8 cellular contexts compared by ENCODE assay signal in genomic region chr1:156193488-156194299, GRCh38. TPM values are rescaled to one million over a fixed set of nuclear protein-coding genes. Genes with fewer than 3 reads are reported as not detected.
A peak's percentile ranks its signal among the peaks of the same experiment; 100 is the strongest.
DNase-seq lines count a peak whose midpoint lies in the region; ATAC-seq and TF ChIP-seq lines count a peak whose summit lies in the region.

TSS of gene SLC25A44 (plus strand) at chr1:156194104. CDS start at chr1:156199848, 5,744 bp downstream.

- H3K36me3 ChIP-seq in upper lobe of right lung, result peaks cover 17% of the 10 kb centered on the region

- TF ChIP-seq POLR2A in GM15510 (IDR thresholded peaks at IDR 0.05; ENCODE audit: borderline replicate concordance, extremely low read depth, insufficient read length), result peak; percentile 77

- ATAC-seq in HG02885 (IDR thresholded peaks at IDR 0.05; ENCODE audit: poor library complexity, unreplicated experiment) (peak; percentile 96), T-helper 17 cell (peak; percentile 98), left cardiac atrium (peak; percentile 100), upper lobe of right lung (peak; percentile 99)

- H3K27ac ChIP-seq in upper lobe of right lung, result peak within 1 kb of the TSS; percentile 83

- TF ChIP-seq CTCF in upper lobe of right lung (IDR thresholded peaks at IDR 0.05), result peak; percentile 60

- H3K36me3 Mint-ChIP-seq in T-helper 17 cell (ENCODE audit: low read depth), result peaks cover 3% of the 10 kb centered on the region

- H3K9me3 ChIP-seq in T-helper 17 cell (ENCODE audit: control insufficient read depth, low read length, poor library complexity, severe bottlenecking) (no peaks in the 10 kb centered on the region), upper lobe of right lung (no peaks in the 10 kb centered on the region)

- peaks cover 39% of the 10 kb centered on the region for H3K4me1 Mint-ChIP-seq in T-helper 17 cell

- peaks cover 9% of the 10 kb centered on the region for H3K4me1 ChIP-seq in upper lobe of right lung

- no peaks in the 10 kb centered on the region for H3K27me3 Mint-ChIP-seq in T-helper 17 cell

- H3K4me3 Mint-ChIP-seq in T-helper 17 cell, result peak within 1 kb of the TSS; percentile 99

- DNase-seq in NCI-H1694 treated with DMSO at 0.1 percent for 48 hours (lab: John Stamatoyannopoulos, UW) (peak; percentile 100), T-helper 17 cell (peak; percentile 89 to 97 (median 96)), amygdala (lab: John Stamatoyannopoulos, UW) (peak; percentile 70 to 99 (median 96)), left cardiac atrium (peak; percentile 95), posterior vena cava (ENCODE audit: low spot score) (peak; percentile 98), upper lobe of right lung (peak; percentile 96)

- H3K27ac Mint-ChIP-seq in T-helper 17 cell, result peak within 1 kb of the TSS; percentile 99

- peak within 1 kb of the TSS; percentile 97 for H3K4me3 ChIP-seq in upper lobe of right lung

- intact Hi-C loops in left cardiac atrium (cut with DNase I) (no loop called here), posterior vena cava (cut with DNase I) (no loop called here), upper lobe of right lung (cut with DNase I) (no loop called here)

- no peaks in the 10 kb centered on the region for H3K27me3 ChIP-seq in upper lobe of right lung

RNA-seq across cellular contexts. Expression of gene SLC25A44, which starts in this region (rescaled TPM):
- total RNA-seq in T-helper 17 cell, result 10 to 100 TPM; 14.4 to 21.6 TPM
- 10 to 100 TPM; 16.0 to 23.1 TPM for total RNA-seq in left cardiac atrium
- total RNA-seq in posterior vena cava, result 10 to 100 TPM; 16.1 to 21.2 TPM
- 24.9 TPM for total RNA-seq in upper lobe of right lung

Comparison
In these comparisons a context has a peak if more than half of its experiments do, and no peak if none do; other contexts are left out.
1. Peak in every context shown above with its lines: DNase-seq, ATAC-seq, H3K4me3 ChIP-seq and H3K27ac ChIP-seq.